20 cellular contexts compared by ENCODE assay signal in genomic region chr2:21265752-21266151, GRCh38.
A peak's percentile ranks its signal among the peaks of the same experiment; 100 is the strongest.
DNase-seq lines count a peak whose midpoint lies in the region; ATAC-seq, FAIRE-seq and TF ChIP-seq lines count a peak whose summit lies in the region.
"Had no signal": no experiment of that assay in that cellular context is flagged by ENCODE, and none has a peak within 500 bp of the region (broad histone marks: within the 10 kb centered on the region; RNA-seq: fewer than 3 reads in every experiment).

No MANE protein-coding gene starts in this region.

- H4K12ac ChIP-seq in trophoblast cell (ENCODE audit: low read depth, low read length), result no peak overlapping the region

- no peak overlapping the region for H3K4me3 Mint-ChIP-seq in osteocyte (ENCODE audit: unreplicated experiment)
- H3K4me3 Mint-ChIP-seq: CD14-positive monocyte; CD4-positive, alpha-beta memory T cell had no signal

- H4K20me1 ChIP-seq in SK-N-SH (ENCODE audit: insufficient read depth), result no peaks in the 10 kb centered on the region
- H4K20me1 ChIP-seq: BLaER1 had no signal

- H3K4me2 ChIP-seq in SK-N-SH (no peak overlapping the region), trophoblast cell (ENCODE audit: low read length) (no peak overlapping the region)
- H3K4me2 ChIP-seq: A549, BLaER1 had no signal

- H3K27me3 ChIP-seq in SK-N-SH (ENCODE audit: insufficient read depth) (no peaks in the 10 kb centered on the region), trophoblast cell (ENCODE audit: insufficient read depth, low read length) (no peaks in the 10 kb centered on the region)
- H3K27me3 ChIP-seq: BLaER1 had no signal

- H3K27me3 Mint-ChIP-seq in osteocyte (ENCODE audit: unreplicated experiment), result no peaks in the 10 kb centered on the region

- POLR2A ChIA-PET in SK-N-SH (lab: Yijun Ruan, JAX), result interaction anchor here (1.6 kb wide), 1 partner anchor 16 kb away, joined by 5 read pairs; no protein-coding TSS in a partner anchor

- H2BK5ac ChIP-seq in trophoblast cell (ENCODE audit: low read depth, low read length, poor library complexity), result no peak overlapping the region

- H3K79me2 ChIP-seq in SK-N-SH (ENCODE audit: insufficient read depth), result no peaks in the 10 kb centered on the region
- no peaks in the 10 kb centered on the region for H3K79me2 ChIP-seq in trophoblast cell (ENCODE audit: control insufficient read depth, insufficient read depth, low read length, poor library complexity)

- DNase-seq in SK-N-SH (no peak), islet precursor cell (peak; percentile 32), osteocyte (ENCODE audit: extremely low spot score, unreplicated experiment) (peak; percentile 48), urothelium cell line (ENCODE audit: low spot score) (no peak), hepatic stellate cell (ENCODE audit: low spot score) (no peak), trophoblast cell (no peak)
- DNase-seq: Calu3; CD4-positive, alpha-beta memory T cell; DMS79 treated with DMSO at 0.1 percent for 48 hours; GF-D8; GM23248; IMR-90 had no signal

- H3K4me1 Mint-ChIP-seq in osteocyte (ENCODE audit: unreplicated experiment), result peaks cover 6% of the 10 kb centered on the region
- H3K4me1 Mint-ChIP-seq: CD14-positive monocyte; CD4-positive, alpha-beta memory T cell had no signal

- FAIRE-seq in urothelium cell line (lab: Jason Lieb, UNC), result peak; percentile 20
- FAIRE-seq: A549, HTR-8/SVneo had no signal

- CTCF ChIA-PET in SK-N-SH (lab: Yijun Ruan, JAX), result interaction anchor here (0.7 to 3.3 kb wide), 4 partner anchors 12 to 604 kb away, joined by 3 to 13 read pairs (median 4); no protein-coding TSS in a partner anchor

- TF ChIP-seq RAD21 in SK-N-SH (IDR thresholded peaks at IDR 0.05; ENCODE audit: low read length), result no peak

- no peak overlapping the region for H2AK5ac ChIP-seq in trophoblast cell (ENCODE audit: low read length)

- no peaks in the 10 kb centered on the region for H3K9me3 Mint-ChIP-seq in osteocyte (ENCODE audit: unreplicated experiment)

- no peaks in the 10 kb centered on the region for H3F3A ChIP-seq in SK-N-SH (replicated peaks; ENCODE audit: insufficient read depth)

- no peak overlapping the region for H3K9ac ChIP-seq in SK-N-SH
- H3K9ac ChIP-seq in trophoblast cell (ENCODE audit: low read length), result no peak overlapping the region
- H3K9ac ChIP-seq: BLaER1, GM23248 had no signal

- no peaks in the 10 kb centered on the region for H3K79me1 ChIP-seq in trophoblast cell (ENCODE audit: low read length)

- no peak overlapping the region for H3K27ac Mint-ChIP-seq in osteocyte (ENCODE audit: unreplicated experiment)
- H3K27ac Mint-ChIP-seq: CD14-positive monocyte; CD4-positive, alpha-beta memory T cell had no signal

- WGBS in SK-N-SH (ENCODE audit: low lambda C conversion rate), result 13% methylated on average over 3 of the region's 3 CpGs
- no CpG with 5 or more reads among the region's 3 CpGs for WGBS in trophoblast cell (ENCODE audit: extremely low coverage, insufficient coverage, insufficient read length)

- no peak for ATAC-seq in SK-N-SH treated with all-trans-retinoic acid at 6 μM for 48 hours
- no peak for ATAC-seq in HG02678 (IDR thresholded peaks at IDR 0.05; ENCODE audit: unreplicated experiment)
- ATAC-seq: A549 had no signal

- no peaks in the 10 kb centered on the region for H3K9me2 ChIP-seq in SK-N-SH

- H2AFZ ChIP-seq in SK-N-SH (ENCODE audit: low read depth) (no peak overlapping the region), trophoblast cell (ENCODE audit: insufficient read depth, low read length, poor library complexity) (no peak overlapping the region)
- H2AFZ ChIP-seq: GM23248 had no signal

- H3K23ac ChIP-seq in trophoblast cell (ENCODE audit: low read length), result no peak overlapping the region

- TF ChIP-seq CTCF in SK-N-SH (IDR thresholded peaks at IDR 0.05) (no peak), osteocyte (IDR thresholded peaks at IDR 0.05) (no peak)

- no peak overlapping the region for H3K14ac ChIP-seq in trophoblast cell (ENCODE audit: low read length)

- H3K36me3 ChIP-seq in SK-N-SH (replicated peaks in 1 of 2; ENCODE audit: control insufficient read depth in 1 of 2, insufficient read depth in 2 of 2, low read length in 1 of 2) (no peaks in the 10 kb centered on the region), trophoblast cell (ENCODE audit: control insufficient read depth in 1 of 2, insufficient read depth in 2 of 2, low read length in 2 of 2) (no peaks in the 10 kb centered on the region)
- H3K36me3 ChIP-seq: BLaER1, HAP-1 had no signal

- H3K4me1 ChIP-seq in SK-N-SH (ENCODE audit: control insufficient read depth in 1 of 2, insufficient read depth in 2 of 2, low read depth in 1 of 2, low read length in 1 of 2), result peaks cover 0 to 62% of the 10 kb centered on the region in 2 experiments; a peak in 2 of 4 replicates
- no peaks in the 10 kb centered on the region for H3K4me1 ChIP-seq in trophoblast cell (ENCODE audit: control insufficient read depth in 1 of 2, insufficient read depth in 2 of 2, low read length in 2 of 2)
- H3K4me1 ChIP-seq: A549 had no signal

- no peak overlapping the region for H2BK120ac ChIP-seq in trophoblast cell (ENCODE audit: insufficient read depth, low read length, poor library complexity)

- H4K91ac ChIP-seq in trophoblast cell (ENCODE audit: low read depth, low read length), result no peak overlapping the region

- H4K8ac ChIP-seq in trophoblast cell (ENCODE audit: low read depth, low read length), result no peak overlapping the region

- no peak for TF ChIP-seq EP300 in SK-N-SH (IDR thresholded peaks at IDR 0.05; ENCODE audit: borderline replicate concordance in 1 of 2, low read depth in 1 of 2, low read length in 1 of 2)

- no peaks in the 10 kb centered on the region for H3K9me3 ChIP-seq in SK-N-SH
- H3K9me3 ChIP-seq in trophoblast cell (ENCODE audit: insufficient read depth, low read depth, low read length), result no peaks in the 10 kb centered on the region
- H3K9me3 ChIP-seq: A549, BLaER1, HAP-1 had no signal

- no peak overlapping the region for H3K18ac ChIP-seq in trophoblast cell (ENCODE audit: low read length)

- H3K4me3 ChIP-seq in SK-N-SH (ENCODE audit: low read depth in 2 of 2, low read length in 1 of 2), result no peak overlapping the region
- H3K4me3 ChIP-seq in trophoblast cell (ENCODE audit: low read depth, low read length), result no peak overlapping the region
- H3K4me3 ChIP-seq: A549, BLaER1, GM23248, HAP-1 had no signal

- no peak overlapping the region for H3K4ac ChIP-seq in trophoblast cell (ENCODE audit: low read depth, low read length)

- H2BK12ac ChIP-seq in trophoblast cell (ENCODE audit: low read length), result no peak overlapping the region

- H3K27ac ChIP-seq in SK-N-SH (ENCODE audit: low read depth in 2 of 2, low read length in 1 of 2) (peak overlapping the region in 1 of 2 experiments; percentile 65; a peak in 2 of 4 replicates), trophoblast cell (ENCODE audit: low read depth, low read length) (no peak overlapping the region)
- H3K27ac ChIP-seq: 22Rv1, A549, BLaER1, GM23248 had no signal

- H3K36me3 Mint-ChIP-seq in osteocyte (ENCODE audit: unreplicated experiment), result no peaks in the 10 kb centered on the region
- H3K36me3 Mint-ChIP-seq: CD14-positive monocyte; CD4-positive, alpha-beta memory T cell had no signal

TF ChIP-seq in SK-N-SH, 30 proteins besides CTCF, POLR2A, EP300 and RAD21:
- TF ChIP-seq MEF2A (IDR thresholded peaks at IDR 0.05; ENCODE audit: borderline replicate concordance, low read depth) (no peak), FOSL2 (IDR thresholded peaks at IDR 0.05; ENCODE audit: borderline replicate concordance, low read depth) (no peak), GATA2 (CRISPR knock-in tag; IDR thresholded peaks at IDR 0.05) (peak; percentile 26)

TF ChIP-seq in SK-N-SH treated with all-trans-retinoic acid at 6 μM for 48 hours, 23 proteins besides CTCF, POLR2A, EP300 and RAD21 (continues in another document):
- TF ChIP-seq ZC3H10 (CRISPR knock-in tag; IDR thresholded peaks at IDR 0.05), result no peak
- no peak for TF ChIP-seq TOX (CRISPR knock-in tag; IDR thresholded peaks at IDR 0.05; ENCODE audit: borderline replicate concordance)
- no peak for TF ChIP-seq ISL1 (CRISPR knock-in tag; IDR thresholded peaks at IDR 0.05)
- no peak for TF ChIP-seq TSHZ2 (CRISPR knock-in tag; IDR thresholded peaks at IDR 0.05)
- no peak for TF ChIP-seq PATZ1 (CRISPR knock-in tag; IDR thresholded peaks at IDR 0.05; ENCODE audit: borderline replicate concordance)
- no peak for TF ChIP-seq BACH2 (CRISPR knock-in tag; IDR thresholded peaks at IDR 0.05; ENCODE audit: borderline replicate concordance)

Comparison
In these comparisons a context has a peak if more than half of its experiments do, and no peak if none do; other contexts are left out.
1. DNase-seq: peak in islet precursor cell (single experiment) and osteocyte (single experiment); none in SK-N-SH (single experiment), urothelium cell line (single experiment), hepatic stellate cell (single experiment) and trophoblast cell (0 of 2).